In the genomic region with DNA sequence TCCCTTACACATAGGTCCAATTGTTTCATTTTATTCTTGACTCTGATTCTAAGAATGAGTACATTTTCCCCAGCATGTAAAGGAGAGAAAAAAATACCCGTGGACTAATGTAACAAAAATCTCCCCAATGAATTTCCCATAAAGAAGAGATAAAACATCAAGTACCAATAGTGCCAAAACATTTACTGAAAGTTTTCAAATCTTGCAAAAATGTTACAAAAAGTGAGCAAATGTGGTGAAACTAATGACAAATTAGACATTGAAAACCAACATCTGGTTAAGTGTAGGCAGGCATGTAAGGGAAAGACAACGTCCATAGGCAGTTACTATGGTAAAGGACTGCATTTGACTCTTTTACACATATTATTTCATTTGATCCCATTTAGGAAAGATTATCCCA, we compare ENCODE assay signal across 23 cellular contexts.
DNase-seq lines count a peak whose midpoint lies in the region; ATAC-seq, FAIRE-seq and TF ChIP-seq lines count a peak whose summit lies in the region.
"Had no signal": no experiment of that assay in that cellular context is flagged by ENCODE, and none has a peak within 500 bp of the region (broad histone marks: within the 10 kb centered on the region; RNA-seq: fewer than 3 reads in every experiment).

No MANE protein-coding gene starts in this region.

- H3K79me2 ChIP-seq in smooth muscle cell (ENCODE audit: low read depth) = no peaks in the 10 kb centered on the region

- no peak overlapping the region for H3K4me2 ChIP-seq in smooth muscle cell

- no peak for ATAC-seq in left cardiac atrium
- ATAC-seq in activated CD8-positive, alpha-beta memory T cell treated with anti-CD3 and anti-CD28 coated beads, Interleukin-2, amount 10 ng/mL, durations not matched to agents 7 days and 5 days = no peak
- ATAC-seq: HCT116 had no signal

- no peak overlapping the region for H3K27ac Mint-ChIP-seq in activated CD8-positive, alpha-beta memory T cell treated with anti-CD3 and anti-CD28 coated beads, Interleukin-2, amount 10 ng/mL, durations not matched to agents 7 days and 5 days
- H3K27ac Mint-ChIP-seq: CD4-positive, alpha-beta T cell; HFFc6; IgD-negative memory B cell had no signal

- H3K9me3 Mint-ChIP-seq in activated CD8-positive, alpha-beta memory T cell treated with anti-CD3 and anti-CD28 coated beads, Interleukin-2, amount 10 ng/mL, durations not matched to agents 7 days and 5 days (ENCODE audit: low read depth) = no peaks in the 10 kb centered on the region
- H3K9me3 Mint-ChIP-seq: CD4-positive, alpha-beta T cell; HFFc6; IgD-negative memory B cell had no signal

- H3K36me3 Mint-ChIP-seq in activated CD8-positive, alpha-beta memory T cell treated with anti-CD3 and anti-CD28 coated beads, Interleukin-2, amount 10 ng/mL, durations not matched to agents 7 days and 5 days = peaks cover 64% of the 10 kb centered on the region
- H3K36me3 Mint-ChIP-seq: IgD-negative memory B cell had no signal

- peaks cover 4% of the 10 kb centered on the region for H3K4me1 ChIP-seq in left ventricle myocardium inferior
- no peaks in the 10 kb centered on the region for H3K4me1 ChIP-seq in smooth muscle cell (ENCODE audit: low read depth)
- H3K4me1 ChIP-seq: BE2C, Caco-2 had no signal

- H3K27me3 Mint-ChIP-seq in activated CD8-positive, alpha-beta memory T cell treated with anti-CD3 and anti-CD28 coated beads, Interleukin-2, amount 10 ng/mL, durations not matched to agents 7 days and 5 days = no peaks in the 10 kb centered on the region
- H3K27me3 Mint-ChIP-seq: CD4-positive, alpha-beta T cell had no signal

- H3K27me3 ChIP-seq in left ventricle myocardium inferior (ENCODE audit: low read depth) = no peaks in the 10 kb centered on the region
- H3K27me3 ChIP-seq in smooth muscle cell (ENCODE audit: low read depth) = no peaks in the 10 kb centered on the region
- H3K27me3 ChIP-seq: BE2C had no signal

- no peak overlapping the region for H2AFZ ChIP-seq in smooth muscle cell (ENCODE audit: low read depth)

- peak overlapping the region; percentile 68 for H3K27ac ChIP-seq in left ventricle myocardium inferior (replicated peaks)
- peak overlapping the region; percentile 80 for H3K27ac ChIP-seq in smooth muscle cell (ENCODE audit: low read depth)
- H3K27ac ChIP-seq: 22Rv1, C4-2B had no signal

- CTCF ChIA-PET in activated CD8-positive, alpha-beta memory T cell treated with anti-CD3 and anti-CD28 coated beads, Interleukin-2, amount 10 ng/mL, durations not matched to agents 7 days and 5 days (lab: Charles Lee) = interaction anchor here (1.4 kb wide), 1 partner anchor 387 kb away, joined by 3 read pairs; no protein-coding TSS in a partner anchor

- no peak overlapping the region for H3K4me3 Mint-ChIP-seq in activated CD8-positive, alpha-beta memory T cell treated with anti-CD3 and anti-CD28 coated beads, Interleukin-2, amount 10 ng/mL, durations not matched to agents 7 days and 5 days
- H3K4me3 Mint-ChIP-seq: CD4-positive, alpha-beta T cell; HFFc6; IgD-negative memory B cell had no signal

- H3K4me3 ChIP-seq in left ventricle myocardium inferior (no peak overlapping the region), fibroblast of the aortic adventitia (ENCODE audit: low read depth, low read length) (no peak overlapping the region), smooth muscle cell (no peak overlapping the region)

- no peak for TF ChIP-seq POLR2A in GM12892 (IDR thresholded peaks at IDR 0.05; ENCODE audit: low read depth, low read length)

- H3F3A ChIP-seq in smooth muscle cell (ENCODE audit: low read depth) = peaks cover 3% of the 10 kb centered on the region

- 85% methylated on average over 2 of the region's 2 CpGs for WGBS in smooth muscle cell (ENCODE audit: low lambda C conversion rate)

- FAIRE-seq in GM12892 (lab: Jason Lieb, UNC) = no peak
- FAIRE-seq: D721Med, G401.6, GM12891, GM18507, HTR-8/SVneo had no signal

- H3K4me1 Mint-ChIP-seq in activated CD8-positive, alpha-beta memory T cell treated with anti-CD3 and anti-CD28 coated beads, Interleukin-2, amount 10 ng/mL, durations not matched to agents 7 days and 5 days = no peaks in the 10 kb centered on the region
- H3K4me1 Mint-ChIP-seq: IgD-negative memory B cell had no signal

- H4K20me1 ChIP-seq in smooth muscle cell (ENCODE audit: low read depth) = no peaks in the 10 kb centered on the region

- intact Hi-C loops in left ventricle myocardium inferior (cut with micrococcal nuclease) (no loop called here), left cardiac atrium (cut with DNase I) (no loop called here)

- H3K9me3 ChIP-seq in left ventricle myocardium inferior (replicated peaks) (no peaks in the 10 kb centered on the region), smooth muscle cell (replicated peaks; ENCODE audit: low read depth) (no peaks in the 10 kb centered on the region)
- H3K9me3 ChIP-seq: BE2C, Caco-2 had no signal

- H3K9ac ChIP-seq in smooth muscle cell (ENCODE audit: low read depth) = no peak overlapping the region

- TF ChIP-seq CTCF in left ventricle myocardium inferior (IDR thresholded peaks at IDR 0.05; ENCODE audit: borderline replicate concordance) (no peak), fibroblast of the aortic adventitia (IDR thresholded peaks at IDR 0.05; ENCODE audit: insufficient read depth, low read length) (no peak), smooth muscle cell (IDR thresholded peaks at IDR 0.05; ENCODE audit: borderline replicate concordance, insufficient read depth, poor library complexity, severe bottlenecking) (no peak)

- no peaks in the 10 kb centered on the region for H3K36me3 ChIP-seq in left ventricle myocardium inferior
- no peaks in the 10 kb centered on the region for H3K36me3 ChIP-seq in smooth muscle cell (ENCODE audit: low read depth)
- H3K36me3 ChIP-seq: BE2C had no signal

- DNase-seq in left ventricle myocardium inferior (no peak), left cardiac atrium (no peak), fibroblast of the aortic adventitia (ENCODE audit: low read depth) (peak; percentile 76), smooth muscle cell (lab: John Stamatoyannopoulos, UW; ENCODE audit: unreplicated experiment) (no peak), globus pallidus (ENCODE audit: low spot score) (no peak), GM12892 (ENCODE audit: insufficient read length) (no peak)
- DNase-seq in activated CD8-positive, alpha-beta memory T cell treated with anti-CD3 and anti-CD28 coated beads, Interleukin-2, amount 10 ng/mL, durations not matched to agents 7 days and 5 days = no peak
- no peak for DNase-seq in activated CD4-positive, alpha-beta T cell treated with anti-CD3 and anti-CD28 coated beads, Interleukin-2, amount 50 U/mL, for 4 hours
- DNase-seq: BE2C; Caco-2; CD4-positive, alpha-beta T cell; GOT3; H7; HFFc6 had no signal
